8 cellular contexts compared by ENCODE assay signal in genomic region chr2:229273384-229274338, GRCh38. TPM values are rescaled to one million over a fixed set of nuclear protein-coding genes. Genes with fewer than 3 reads are reported as not detected.
A peak's percentile ranks its signal among the peaks of the same experiment; 100 is the strongest.
DNase-seq lines count a peak whose midpoint lies in the region; ATAC-seq and TF ChIP-seq lines count a peak whose summit lies in the region.

No MANE protein-coding gene starts in this region.

- peak; percentile 70 for TF ChIP-seq CTCF in AG04449 (IDR thresholded peaks at IDR 0.05; ENCODE audit: insufficient read depth, low read length, missing control alignments)

- POLR2A ChIA-PET in AG04449 (lab: Yijun Ruan, JAX) = no interaction called here

- H3K27me3 ChIP-seq in right cardiac atrium (ENCODE audit: control insufficient read depth, insufficient read depth) (no peaks in the 10 kb centered on the region), rectal smooth muscle tissue (ENCODE audit: control insufficient read depth, insufficient read depth, low read length) (no peaks in the 10 kb centered on the region)

- CTCF ChIA-PET in AG04449 (lab: Yijun Ruan, JAX) = interaction anchor here (0.7 to 4.5 kb wide), 12 partner anchors 8 to 1616 kb away, joined by 3 to 54 read pairs (median 4); no protein-coding TSS in a partner anchor

- 24% methylated on average over 11 of the region's 11 CpGs for WGBS in right cardiac atrium

- no peak for DNase-seq in AG04449 (ENCODE audit: low read depth, low spot score)
- DNase-seq in NCI-H2107 (lab: John Stamatoyannopoulos, UW) = peak; percentile 59
- peak in 41 of 56 donors; percentile 8 to 76 (median 36) for DNase-seq in amygdala (lab: John Stamatoyannopoulos, UW)
- DNase-seq in right cardiac atrium = peak in 1 of 3 donors; percentile 58
- DNase-seq in activated CD8-positive, alpha-beta memory T cell treated with anti-CD3 and anti-CD28 coated beads for 24 hours = no peak

- intact Hi-C loops in right cardiac atrium (cut with DNase I) = loop anchor here (5.0 to 10.0 kb wide), 4 partner anchors 139 to 576 kb away; no protein-coding TSS in a partner anchor

- H3K4me3 ChIP-seq in AG04449 (ENCODE audit: low read depth, low read length) = no peak overlapping the region
- H3K4me3 ChIP-seq in right cardiac atrium (ENCODE audit: low read length) = peak overlapping the region; percentile 43
- H3K4me3 ChIP-seq in rectal smooth muscle tissue (ENCODE audit: low read length) = peak overlapping the region; percentile 42

- no peak overlapping the region for H3K27ac ChIP-seq in right cardiac atrium (ENCODE audit: low read length)
- H3K27ac ChIP-seq in rectal smooth muscle tissue (ENCODE audit: low read depth, low read length) = no peak overlapping the region

- no peaks in the 10 kb centered on the region for H3K9me3 ChIP-seq in right cardiac atrium (ENCODE audit: control insufficient read depth, low read length)

- H3K36me3 ChIP-seq in rectal smooth muscle tissue (ENCODE audit: control insufficient read depth, insufficient read depth, low read length) = no peaks in the 10 kb centered on the region

- H3K9ac ChIP-seq in rectal smooth muscle tissue (ENCODE audit: low read length) = no peak overlapping the region

- no peaks in the 10 kb centered on the region for H3K4me1 ChIP-seq in right cardiac atrium (ENCODE audit: control insufficient read depth, insufficient read depth, low read length)
- no peaks in the 10 kb centered on the region for H3K4me1 ChIP-seq in rectal smooth muscle tissue (ENCODE audit: control insufficient read depth, insufficient read depth, low read length)

- ATAC-seq in GM18502 (IDR thresholded peaks at IDR 0.05; ENCODE audit: poor library complexity, unreplicated experiment) (peak; percentile 87), HG03095 (IDR thresholded peaks at IDR 0.05; ENCODE audit: unreplicated experiment) (peak; percentile 70), right cardiac atrium (peak; percentile 80 to 82)

RNA-seq across cellular contexts. Expression of gene PID1, which starts 2.6 kb away (rescaled TPM):
- total RNA-seq in right cardiac atrium = 10 to 100 TPM; 10.4 to 17.2 (median 12.0) TPM
- polyA plus RNA-seq in right cardiac atrium = 9.1 TPM

Comparison
In these comparisons a context has a peak if more than half of its experiments do, and no peak if none do; other contexts are left out.
1. DNase-seq: peak in NCI-H2107 (single experiment) and amygdala (41 of 56); none in AG04449 (single experiment) and activated CD8-positive, alpha-beta memory T cell treated with anti-CD3 and anti-CD28 coated beads for 24 hours (single experiment).
2. Peak in every context shown above with its lines, with median percentiles within 50 percentile points of each other: ATAC-seq.